In genomic region chr7:112449353-112449752, GRCh38 we compare ENCODE assay signal across 8 cellular contexts. TPM values are rescaled to one million over a fixed set of nuclear protein-coding genes. Genes with fewer than 3 reads are reported as not detected.
A peak's percentile ranks its signal among the peaks of the same experiment; 100 is the strongest.
DNase-seq lines count a peak whose midpoint lies in the region; ATAC-seq, FAIRE-seq and TF ChIP-seq lines count a peak whose summit lies in the region.

No MANE protein-coding gene starts in this region.

- H3K4me3 ChIP-seq in CD8-positive, alpha-beta memory T cell (ENCODE audit: low read length), result peak overlapping the region; percentile 99
- H3K4me3 ChIP-seq in MG63 (peak overlapping the region; percentile 98), skin epidermis (peak overlapping the region; percentile 73 to 97 (median 93))

- peak overlapping the region; percentile 92 to 100 (median 99) for H3K4me3 Mint-ChIP-seq in CD8-positive, alpha-beta memory T cell
- peak overlapping the region; percentile 98 for H3K4me3 Mint-ChIP-seq in glutamatergic neuron (ENCODE audit: unreplicated experiment)

- peaks cover 32 to 50% (median 39%) of the 10 kb centered on the region in 3 donors for H3K4me1 Mint-ChIP-seq in CD8-positive, alpha-beta memory T cell
- H3K4me1 Mint-ChIP-seq in glutamatergic neuron (ENCODE audit: low read depth, unreplicated experiment), result peaks cover 15% of the 10 kb centered on the region

- DNase-seq in CD8-positive, alpha-beta memory T cell, result peak in 2 of 5 donors; percentile 19 to 60
- peak; percentile 32 for DNase-seq in MG63
- peak; percentile 36 for DNase-seq in activated T-helper 9 cell treated with anti-CD3 and anti-CD28 coated beads, Interleukin-2, amount 50 U/mL, for 16 hours (ENCODE audit: low read depth)
- DNase-seq in glutamatergic neuron, result no peak
- no peak for DNase-seq in GM19239 (ENCODE audit: insufficient read length, low spot score)

- no peak for FAIRE-seq in GM19239 (lab: Jason Lieb, UNC)

- no peaks in the 10 kb centered on the region for H3K9me3 Mint-ChIP-seq in CD8-positive, alpha-beta memory T cell
- peaks cover 16% of the 10 kb centered on the region for H3K9me3 Mint-ChIP-seq in glutamatergic neuron (ENCODE audit: unreplicated experiment)

- CTCF ChIA-PET in CD8-positive, alpha-beta memory T cell (lab: Charles Lee), result interaction anchor here (1.4 kb wide), 1 partner anchor 26 kb away, joined by 4 read pairs; no protein-coding TSS in a partner anchor

- H3K36me3 Mint-ChIP-seq in CD8-positive, alpha-beta memory T cell, result peaks cover 0 to 12% (median 0%) of the 10 kb centered on the region in 3 donors
- no peaks in the 10 kb centered on the region for H3K36me3 Mint-ChIP-seq in glutamatergic neuron (ENCODE audit: unreplicated experiment)

- POLR2A ChIA-PET in CD8-positive, alpha-beta memory T cell (lab: Charles Lee), result interaction anchor here (1.1 to 2.1 kb wide), 2 partner anchors 22 to 244 kb away, joined by 3 to 8 read pairs; no protein-coding TSS in a partner anchor

- no peaks in the 10 kb centered on the region for H3K27me3 ChIP-seq in CD8-positive, alpha-beta memory T cell (ENCODE audit: insufficient read depth, low read length, poor library complexity, severe bottlenecking)
- H3K27me3 ChIP-seq in MG63, result no peaks in the 10 kb centered on the region

- H3K36me3 ChIP-seq in CD8-positive, alpha-beta memory T cell (ENCODE audit: insufficient read depth, low read length), result no peaks in the 10 kb centered on the region
- 0 out of 2 replicates have a peak, but pooled peaks cover 2% of the 10 kb centered on the region for H3K36me3 ChIP-seq in MG63

- H3K27ac Mint-ChIP-seq in CD8-positive, alpha-beta memory T cell, result peak overlapping the region; percentile 97 to 100 (median 99)
- peak overlapping the region; percentile 98 for H3K27ac Mint-ChIP-seq in glutamatergic neuron (ENCODE audit: unreplicated experiment)

- no peak for ATAC-seq in HG03025 (IDR thresholded peaks at IDR 0.05; ENCODE audit: low FRiP score, unreplicated experiment)
- ATAC-seq in GM19351 (IDR thresholded peaks at IDR 0.05; ENCODE audit: unreplicated experiment), result no peak

- TF ChIP-seq CTCF in glutamatergic neuron (IDR thresholded peaks at IDR 0.05; ENCODE audit: partially characterized antibody, unreplicated experiment), result no peak

- peaks cover 0 to 5% of the 10 kb centered on the region in 2 donors for H3K27me3 Mint-ChIP-seq in CD8-positive, alpha-beta memory T cell
- peaks cover 9% of the 10 kb centered on the region for H3K27me3 Mint-ChIP-seq in glutamatergic neuron (ENCODE audit: unreplicated experiment)

- H3K27ac ChIP-seq in CD8-positive, alpha-beta memory T cell (ENCODE audit: low read depth, low read length), result peak overlapping the region; percentile 99
- H3K27ac ChIP-seq in skin epidermis, result peak overlapping the region in 18 of 21 experiments; percentile 85 to 99 (median 96)

- H3K4me1 ChIP-seq in CD8-positive, alpha-beta memory T cell (ENCODE audit: insufficient read depth, low read length), result peaks cover 24% of the 10 kb centered on the region

- H3K9me3 ChIP-seq in CD8-positive, alpha-beta memory T cell (ENCODE audit: low read length), result no peaks in the 10 kb centered on the region
- no peaks in the 10 kb centered on the region for H3K9me3 ChIP-seq in MG63

RNA-seq across cellular contexts. Expression of gene IFRD1, which starts 0.9 kb away (rescaled TPM):
- total RNA-seq in CD8-positive, alpha-beta memory T cell, result 10 to 100 TPM; 56.6 to 58.8 TPM
- polyA plus RNA-seq in CD8-positive, alpha-beta memory T cell, result 37.9 TPM
- total RNA-seq in MG63 (2014; rRNA removed; shearing (Covaris generic); ENCODE audit: low replicate concordance), result 29.5 and 40.1 TPM in 2 replicates
- total RNA-seq in glutamatergic neuron (ENCODE audit: unreplicated experiment), result 168 TPM

RNA-seq across cellular contexts. Expression of gene LSMEM1, which starts 31.4 kb away (rescaled TPM):
- total RNA-seq in CD8-positive, alpha-beta memory T cell, result 1 to 10 TPM in 1 of 2 experiments, under 1 TPM in 1; 1.00 to 1.5 TPM
- 0.17 TPM for polyA plus RNA-seq in CD8-positive, alpha-beta memory T cell
- not detected in 2 replicates for total RNA-seq in MG63 (2014; rRNA removed; shearing (Covaris generic); ENCODE audit: low replicate concordance)
- total RNA-seq in glutamatergic neuron (ENCODE audit: unreplicated experiment), result 2.8 TPM

Comparison
In these comparisons a context has a peak if more than half of its experiments do, and no peak if none do; other contexts are left out.
1. DNase-seq: peak in MG63 (single experiment) and activated T-helper 9 cell treated with anti-CD3 and anti-CD28 coated beads, Interleukin-2, amount 50 U/mL, for 16 hours (single experiment); none in glutamatergic neuron (single experiment) and GM19239 (single experiment).
2. Peak in every context shown above with its lines, with median percentiles within 50 percentile points of each other: H3K4me3 ChIP-seq.